ENCODE assay signal across 1 cellular context in the genomic region with DNA sequence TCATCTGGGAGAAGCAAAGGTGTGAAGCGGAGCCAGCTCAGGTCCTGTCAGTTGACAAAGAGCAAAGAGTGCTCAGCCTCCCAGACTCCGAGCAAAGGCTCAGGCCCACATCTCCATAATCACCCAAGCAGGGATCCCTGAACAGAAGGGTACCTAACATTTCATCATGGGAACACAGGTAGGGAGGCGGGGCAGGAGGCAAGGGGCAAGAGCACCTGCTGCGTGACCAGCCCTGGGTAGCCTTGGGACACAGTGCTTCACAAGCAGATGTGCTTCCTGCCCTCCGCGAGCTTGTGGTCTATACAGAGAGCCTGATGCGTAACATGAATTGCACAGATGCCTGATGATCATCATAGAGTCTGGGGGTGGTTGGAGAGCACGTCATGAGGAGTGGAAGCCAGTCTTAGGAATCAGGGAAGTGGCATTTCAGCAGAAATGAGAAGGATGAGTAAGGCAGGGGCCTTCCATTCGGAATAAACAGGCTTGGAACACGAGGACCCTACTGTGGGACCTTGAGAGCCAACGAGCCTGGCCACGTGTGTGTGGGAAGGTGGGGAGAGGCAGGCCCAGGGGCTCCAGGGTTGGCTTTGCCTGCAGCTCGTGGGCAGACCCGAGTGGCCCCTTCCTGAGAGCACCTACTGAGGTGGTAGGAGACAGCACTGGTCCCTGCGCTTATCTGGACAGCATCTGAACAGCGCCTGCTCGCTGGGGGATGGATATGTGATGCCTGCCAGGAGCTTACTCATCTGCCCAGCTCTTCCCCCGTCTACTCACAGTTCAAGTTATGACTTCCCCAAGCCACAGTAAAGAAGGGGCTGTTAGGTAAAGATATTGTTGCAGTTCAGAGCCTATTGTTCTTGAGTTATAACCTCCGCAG.
TF ChIP-seq lines count a peak whose summit lies in the region.

No MANE protein-coding gene starts in this region.

TF ChIP-seq in endothelial cell of umbilical vein, 7 proteins besides CTCF, POLR2A, EP300 and RAD21:
- peak; percentile 18 for TF ChIP-seq GATA2 (IDR thresholded peaks at IDR 0.05; ENCODE audit: insufficient read depth, insufficient read length, low read depth, low read length)
- TF ChIP-seq, protein P1, sequence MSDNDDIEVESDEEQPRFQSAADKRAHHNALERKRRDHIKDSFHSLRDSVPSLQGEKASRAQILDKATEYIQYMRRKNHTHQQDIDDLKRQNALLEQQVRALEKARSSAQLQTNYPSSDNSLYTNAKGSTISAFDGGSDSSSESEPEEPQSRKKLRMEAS (IDR thresholded peaks at IDR 0.05; ENCODE audit: insufficient read depth, insufficient read length) = no peak
TF ChIP-seq in endothelial cell of umbilical vein: peak in this region for 1.
